In the genomic region with DNA sequence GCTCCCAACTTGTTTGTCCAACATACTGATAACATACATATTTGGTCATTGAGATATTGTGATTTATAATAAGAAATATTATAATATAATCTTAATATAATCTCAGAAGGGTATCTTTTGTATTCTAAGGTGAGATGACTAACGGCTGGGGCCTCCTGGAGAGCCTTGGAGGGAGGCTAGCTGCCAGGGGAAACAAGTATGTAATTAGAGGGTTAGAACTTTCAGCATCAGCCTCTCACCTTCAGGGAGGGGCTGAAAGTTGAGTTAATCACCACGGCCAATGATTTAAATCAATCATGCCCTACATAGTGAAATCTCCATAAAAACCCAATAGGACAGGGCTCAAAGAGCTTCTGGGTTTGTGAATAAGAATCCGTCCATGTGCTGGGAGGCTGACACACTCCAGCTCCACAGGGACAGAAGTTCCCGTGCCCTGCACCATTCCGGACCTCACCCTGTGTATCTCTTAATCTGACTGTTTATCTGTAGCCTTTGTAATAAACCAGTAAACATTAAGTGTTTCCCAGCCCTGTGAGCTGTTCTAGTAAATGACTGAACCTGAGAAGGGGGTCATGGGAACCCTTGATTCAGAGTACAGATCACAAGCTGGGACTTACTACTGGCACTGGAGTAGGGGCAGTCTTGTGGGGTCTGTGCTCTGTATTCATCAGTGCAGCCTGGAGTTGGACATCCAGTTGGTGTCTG, we compare ENCODE assay signal across 15 cellular contexts.
DNase-seq lines count a peak whose midpoint lies in the region; ATAC-seq, FAIRE-seq and TF ChIP-seq lines count a peak whose summit lies in the region.
"Had no signal": no experiment of that assay in that cellular context is flagged by ENCODE, and none has a peak within 500 bp of the region (broad histone marks: within the 10 kb centered on the region; RNA-seq: fewer than 3 reads in every experiment).

No MANE protein-coding gene starts in this region.

- TF ChIP-seq RAD21 in K562 (CRISPR knock-in tag; conservative IDR thresholded peaks at IDR 0.05 in 1 of 2, IDR thresholded peaks at IDR 0.05 in 1 of 2), result no peak

- no peaks in the 10 kb centered on the region for H3K9me3 ChIP-seq in K562 (replicated peaks; ENCODE audit: control insufficient read depth, insufficient read depth, low read depth, low read length)
- no peaks in the 10 kb centered on the region for H3K9me3 ChIP-seq in CD8-positive, alpha-beta T cell (ENCODE audit: low read length)
- H3K9me3 ChIP-seq: breast epithelium had no signal

- H3K9me3 Mint-ChIP-seq in CD14-positive monocyte, result peaks cover 0 to 2% (median 0%) of the 10 kb centered on the region in 7 donors
- H3K9me3 Mint-ChIP-seq in HFFc6, result no peaks in the 10 kb centered on the region
- no peaks in the 10 kb centered on the region for H3K9me3 Mint-ChIP-seq in naive B cell
- no peaks in the 10 kb centered on the region for H3K9me3 Mint-ChIP-seq in CD8-positive, alpha-beta T cell

- TF ChIP-seq CTCF in CD14-positive monocyte (IDR thresholded peaks at IDR 0.05) (no peak), HFFc6 (IDR thresholded peaks at IDR 0.05) (no peak), K562 (IDR thresholded peaks at IDR 0.05 in 2 of 3, conservative IDR thresholded peaks at IDR 0.05 in 1 of 3; ENCODE audit: insufficient read depth in 2 of 3, low read depth in 1 of 3, low read length in 3 of 3) (no peak), GM10266 (IDR thresholded peaks at IDR 0.05; ENCODE audit: control insufficient read depth, insufficient read depth, low read depth, missing control alignments) (no peak)
- TF ChIP-seq CTCF in CD8-positive, alpha-beta T cell (IDR thresholded peaks at IDR 0.05), result no peak

- TF ChIP-seq EP300 in K562 (IDR thresholded peaks at IDR 0.05; ENCODE audit: low read length), result no peak

- H4K20me1 ChIP-seq in K562 (replicated peaks; ENCODE audit: control insufficient read depth, insufficient read depth, low read length), result no peaks in the 10 kb centered on the region

- no peak overlapping the region for H2AFZ ChIP-seq in K562 (ENCODE audit: low read depth, low read length)

- FAIRE-seq in K562 (lab: Jason Lieb, UNC), result no peak

- ATAC-seq in K562 (peak; percentile 26), naive B cell (ENCODE audit: low read depth in 2 of 2) (no peak), GM21447 (IDR thresholded peaks at IDR 0.05; ENCODE audit: unreplicated experiment) (no peak)
- no peak for ATAC-seq in CD8-positive, alpha-beta T cell
- ATAC-seq: T-helper 17 cell had no signal

- POLR2A ChIA-PET in K562 (lab: Yijun Ruan, JAX), result no interaction called here
- POLR2A ChIA-PET in CD8-positive, alpha-beta T cell (lab: Charles Lee), result no interaction called here

- CTCF ChIA-PET in K562 (lab: Yijun Ruan, JAX; ENCODE audit: low intra/inter-chr PET ratio), result no interaction called here
- CTCF ChIA-PET in CD8-positive, alpha-beta T cell (lab: Charles Lee), result interaction anchor here (0.9 kb wide), 1 partner anchor 26 kb away, joined by 3 read pairs; no protein-coding TSS in a partner anchor

- in situ Hi-C loops in K562 (cut with MboI), result no loop called here

- H3K9ac ChIP-seq in K562 (ENCODE audit: insufficient read depth in 1 of 2, low read depth in 2 of 2, low read length in 2 of 2), result no peak overlapping the region

- H3K27ac ChIP-seq in K562 (ENCODE audit: extremely low read depth, low read depth, low read length), result no peak overlapping the region
- no peak overlapping the region for H3K27ac ChIP-seq in CD8-positive, alpha-beta T cell (ENCODE audit: low read depth, low read length)
- H3K27ac ChIP-seq: RWPE1 had no signal

- H3K79me2 ChIP-seq in K562 (ENCODE audit: control insufficient read depth, insufficient read depth, low read length), result no peaks in the 10 kb centered on the region

- intact Hi-C loops in CD14-positive monocyte (cut with micrococcal nuclease), result no loop called here
- intact Hi-C loops in K562 (cut with micrococcal nuclease), result no loop called here
- intact Hi-C loops in CD8-positive, alpha-beta T cell (cut with DNase I, micrococcal nuclease), result no loop called here

- H3K4me2 ChIP-seq in K562 (ENCODE audit: insufficient read depth, low read length), result no peak overlapping the region

- peaks cover 3 to 6% of the 10 kb centered on the region in 2 experiments; a peak in 4 of 5 replicates for H3K4me1 ChIP-seq in K562 (replicated peaks in 1 of 2; ENCODE audit: control insufficient read depth in 2 of 2, insufficient read depth in 2 of 2, low read length in 2 of 2)
- no peaks in the 10 kb centered on the region for H3K4me1 ChIP-seq in CD8-positive, alpha-beta T cell (ENCODE audit: insufficient read depth, low read length)

- no peaks in the 10 kb centered on the region for H3K27me3 ChIP-seq in K562 (ENCODE audit: control insufficient read depth in 2 of 2, insufficient read depth in 2 of 2, low read length in 2 of 2)
- no peaks in the 10 kb centered on the region for H3K27me3 ChIP-seq in CD8-positive, alpha-beta T cell (ENCODE audit: insufficient read depth, low read length)
- H3K27me3 ChIP-seq: breast epithelium had no signal

- no peak overlapping the region for H3K4me3 ChIP-seq in K562
- no peak overlapping the region for H3K4me3 ChIP-seq in CD8-positive, alpha-beta T cell (ENCODE audit: low read depth, low read length)
- H3K4me3 ChIP-seq: breast epithelium had no signal

- H3K27ac Mint-ChIP-seq in CD14-positive monocyte (peak overlapping the region in 5 of 7 donors; percentile 87 to 96 (median 92)), HFFc6 (peak overlapping the region; percentile 50), naive B cell (peak overlapping the region in 4 of 6 donors; percentile 68 to 77 (median 72))
- H3K27ac Mint-ChIP-seq in CD8-positive, alpha-beta T cell, result no peak overlapping the region
- H3K27ac Mint-ChIP-seq: T-helper 17 cell had no signal

- no peaks in the 10 kb centered on the region for H3K9me1 ChIP-seq in K562 (ENCODE audit: control insufficient read depth, insufficient read depth, low read length)

- H3K36me3 Mint-ChIP-seq in CD14-positive monocyte (peaks cover 0 to 5% of the 10 kb centered on the region in 2 donors), HFFc6 (ENCODE audit: low read depth) (no peaks in the 10 kb centered on the region), naive B cell (peaks cover 0 to 9% of the 10 kb centered on the region in 2 donors)
- H3K36me3 Mint-ChIP-seq in CD8-positive, alpha-beta T cell, result no peaks in the 10 kb centered on the region

- no TSS peak for BruUV-seq in K562 (replicated peaks; lab: Mats Ljungman, UMichigan)

- TF ChIP-seq POLR2A in K562 (conservative IDR thresholded peaks at IDR 0.05), result no peak

- H3K27me3 Mint-ChIP-seq in CD14-positive monocyte (ENCODE audit: low read depth in 3 of 3) (peaks cover 4 to 12% (median 8%) of the 10 kb centered on the region in 3 donors), HFFc6 (ENCODE audit: insufficient read depth) (no peaks in the 10 kb centered on the region), naive B cell (no peaks in the 10 kb centered on the region)
- H3K27me3 Mint-ChIP-seq in CD8-positive, alpha-beta T cell (ENCODE audit: low read depth), result peaks cover 10% of the 10 kb centered on the region

- H3K4me3 Mint-ChIP-seq in CD14-positive monocyte, result peak overlapping the region in 1 of 2 donors; percentile 62
- H3K4me3 Mint-ChIP-seq in HFFc6, result no peak overlapping the region
- peak overlapping the region in 2 of 8 donors; percentile 36 to 55 for H3K4me3 Mint-ChIP-seq in naive B cell
- no peak overlapping the region for H3K4me3 Mint-ChIP-seq in CD8-positive, alpha-beta T cell
- H3K4me3 Mint-ChIP-seq: T-helper 17 cell had no signal

- H3K36me3 ChIP-seq in K562 (ENCODE audit: control insufficient read depth, insufficient read depth, low read length), result no peaks in the 10 kb centered on the region
- H3K36me3 ChIP-seq in CD8-positive, alpha-beta T cell (ENCODE audit: insufficient read depth, low read length), result no peaks in the 10 kb centered on the region
- H3K36me3 ChIP-seq: breast epithelium had no signal

- WGBS in K562 (ENCODE audit: insufficient coverage, low coverage, missing lambda C conversion rate), result 76% methylated on average over 5 of the region's 5 CpGs

- H3K4me1 Mint-ChIP-seq in CD14-positive monocyte (peaks cover 54% of the 10 kb centered on the region), HFFc6 (ENCODE audit: low read depth) (peaks cover 67% of the 10 kb centered on the region), naive B cell (peaks cover 51 to 74% (median 64%) of the 10 kb centered on the region in 3 donors)
- no peaks in the 10 kb centered on the region for H3K4me1 Mint-ChIP-seq in CD8-positive, alpha-beta T cell (ENCODE audit: low read depth)

- DNase-seq in CD14-positive monocyte (ENCODE audit: low spot score) (no peak), HFFc6 (no peak), K562 (ENCODE audit: extremely low read depth in 1 of 4, low spot score in 3 of 4) (no peak), naive B cell (no peak), germinal center (ENCODE audit: low spot score) (no peak), GM10266 (ENCODE audit: extremely low spot score) (no peak)
- DNase-seq in CD8-positive, alpha-beta T cell, result no peak
- DNase-seq: activated CD4-positive, alpha-beta T cell treated with anti-CD3 and anti-CD28 coated beads for 4 hours; activated T-cell treated with anti-CD3 and anti-CD28 coated beads, Interleukin-2, amount 50 U/mL, for 48 hours; KBM-7; NCI-H1436 treated with DMSO at 0.1 percent for 48 hours; T-helper 17 cell had no signal

TF ChIP-seq in K562, 482 proteins besides CTCF, POLR2A, EP300 and RAD21 (continues in another document):
- TF ChIP-seq BCL6 (CRISPR knock-in tag; IDR thresholded peaks at IDR 0.05) (no peak), HNRNPL (IDR thresholded peaks at IDR 0.05; ENCODE audit: low read depth, low read length) (no peak), ARID3B (CRISPR knock-in tag; IDR thresholded peaks at IDR 0.05; ENCODE audit: borderline replicate concordance) (no peak), MAFK (IDR thresholded peaks at IDR 0.05; ENCODE audit: low read length) (no peak), ZNF551 (CRISPR knock-in tag; IDR thresholded peaks at IDR 0.05) (no peak), MBD2 (IDR thresholded peaks at IDR 0.05; ENCODE audit: borderline replicate concordance, low read depth) (no peak), RUNX1 (IDR thresholded peaks at IDR 0.05; ENCODE audit: low read depth) (no peak)
